8 cellular contexts compared by ENCODE assay signal in the genomic region with DNA sequence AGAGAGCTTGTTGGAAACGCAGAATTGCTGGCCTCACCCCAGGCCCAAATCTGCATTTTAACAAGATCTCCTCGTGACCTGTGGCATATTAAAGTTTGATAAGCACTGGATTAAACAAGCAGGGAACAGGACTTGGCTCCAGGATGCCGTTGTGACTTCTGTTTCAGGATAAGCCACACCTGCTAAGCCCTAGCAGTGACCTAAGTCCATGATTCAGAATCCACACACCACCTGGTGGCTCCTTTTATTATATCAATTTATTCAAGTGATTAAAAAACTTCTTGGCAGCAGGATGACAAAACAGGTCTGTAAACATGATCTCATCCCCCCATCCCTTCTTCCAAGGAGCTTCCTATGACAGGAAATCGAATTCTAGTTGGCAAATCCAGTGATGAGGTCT. TPM values are rescaled to one million over a fixed set of nuclear protein-coding genes. Genes with fewer than 3 reads are reported as not detected.
DNase-seq lines count a peak whose midpoint lies in the region; ATAC-seq, FAIRE-seq and TF ChIP-seq lines count a peak whose summit lies in the region.

No MANE protein-coding gene starts in this region.

- H3K4me3 Mint-ChIP-seq in astrocyte (ENCODE audit: unreplicated experiment), result no peak overlapping the region
- no peak overlapping the region for H3K4me3 Mint-ChIP-seq in endodermal cell

- H3K4me1 ChIP-seq in astrocyte (ENCODE audit: insufficient read depth, low read length), result no peaks in the 10 kb centered on the region
- no peaks in the 10 kb centered on the region for H3K4me1 ChIP-seq in endodermal cell (ENCODE audit: control insufficient read depth, insufficient read depth, low read length)

- no peak for TF ChIP-seq EP300 in neural cell (conservative IDR thresholded peaks at IDR 0.05; ENCODE audit: poor library complexity, severe bottlenecking)

- H3K4me2 ChIP-seq in astrocyte (ENCODE audit: low read length) (no peak overlapping the region), neural cell (ENCODE audit: low read length) (no peak overlapping the region)

- H3K9ac ChIP-seq in astrocyte (ENCODE audit: low read length), result no peak overlapping the region
- H3K9ac ChIP-seq in neural cell (ENCODE audit: low read length), result no peak overlapping the region
- H3K9ac ChIP-seq in endodermal cell (ENCODE audit: extremely low read depth, low read length, poor library complexity, severe bottlenecking), result no peak overlapping the region

- no peak overlapping the region for H3K4me3 ChIP-seq in GM06990 (replicated peaks; ENCODE audit: low read depth, low read length)
- H3K4me3 ChIP-seq in astrocyte (ENCODE audit: insufficient read depth, low read depth, low read length), result no peak overlapping the region
- H3K4me3 ChIP-seq in neural cell (ENCODE audit: low read length), result no peak overlapping the region
- no peak overlapping the region for H3K4me3 ChIP-seq in endodermal cell (ENCODE audit: low read length)

- no peaks in the 10 kb centered on the region for H3K79me2 ChIP-seq in astrocyte (ENCODE audit: insufficient read depth, low read length)
- H3K79me2 ChIP-seq in neural cell (replicated peaks; ENCODE audit: insufficient read depth, low read length), result no peaks in the 10 kb centered on the region

- no peak for FAIRE-seq in astrocyte (lab: Jason Lieb, UNC)

- no peaks in the 10 kb centered on the region for H3K27me3 Mint-ChIP-seq in astrocyte (ENCODE audit: low read depth, unreplicated experiment)
- peaks cover 29% of the 10 kb centered on the region for H3K27me3 Mint-ChIP-seq in endodermal cell (ENCODE audit: insufficient read depth)

- no peak for TF ChIP-seq RAD21 in neural cell (conservative IDR thresholded peaks at IDR 0.05)

- H3K27ac ChIP-seq in astrocyte (ENCODE audit: low read depth, low read length) (no peak overlapping the region), neural cell (ENCODE audit: low read length) (no peak overlapping the region), endodermal cell (ENCODE audit: low read depth, low read length) (no peak overlapping the region)

- peaks cover 1% of the 10 kb centered on the region for H3K36me3 ChIP-seq in GM06990 (ENCODE audit: control insufficient read depth, insufficient read depth, low read length)
- H3K36me3 ChIP-seq in astrocyte (ENCODE audit: insufficient read depth, low read length), result no peaks in the 10 kb centered on the region
- no peaks in the 10 kb centered on the region for H3K36me3 ChIP-seq in neural cell (ENCODE audit: insufficient read depth, low read length)
- H3K36me3 ChIP-seq in endodermal cell (ENCODE audit: control insufficient read depth, insufficient read depth, low read length), result no peaks in the 10 kb centered on the region

- H3K4me1 Mint-ChIP-seq in astrocyte (ENCODE audit: low read depth, unreplicated experiment), result no peaks in the 10 kb centered on the region
- no peaks in the 10 kb centered on the region for H3K4me1 Mint-ChIP-seq in endodermal cell

- TF ChIP-seq CTCF in GM06990 (IDR thresholded peaks at IDR 0.05; ENCODE audit: insufficient read depth, low read length, poor library complexity, severe bottlenecking), result peak; percentile 6
- TF ChIP-seq CTCF in astrocyte (IDR thresholded peaks at IDR 0.05; ENCODE audit: insufficient read depth, low read depth, low read length), result no peak
- no peak for TF ChIP-seq CTCF in neural cell (IDR thresholded peaks at IDR 0.05; ENCODE audit: poor library complexity, severe bottlenecking)
- no peak for TF ChIP-seq CTCF in endodermal cell (conservative IDR thresholded peaks at IDR 0.05)

- ATAC-seq in GM21717 (IDR thresholded peaks at IDR 0.05; ENCODE audit: unreplicated experiment) (no peak), HG03442 (IDR thresholded peaks at IDR 0.05; ENCODE audit: unreplicated experiment) (no peak)

- H3K9me3 Mint-ChIP-seq in astrocyte (ENCODE audit: unreplicated experiment), result no peaks in the 10 kb centered on the region
- no peaks in the 10 kb centered on the region for H3K9me3 Mint-ChIP-seq in endodermal cell

- H3K27me3 ChIP-seq in GM06990 (replicated peaks; ENCODE audit: control insufficient read depth, insufficient read depth, low read length) (no peaks in the 10 kb centered on the region), astrocyte (ENCODE audit: insufficient read depth, low read length) (peaks cover 2% of the 10 kb centered on the region), neural cell (ENCODE audit: insufficient read depth, low read depth, low read length) (no peaks in the 10 kb centered on the region), endodermal cell (ENCODE audit: control insufficient read depth, insufficient read depth, low read length, poor library complexity, severe bottlenecking) (peaks cover 5% of the 10 kb centered on the region)

- whole genome bisulfite sequencing in endodermal cell (ENCODE audit: insufficient coverage in 1 of 2, insufficient read length in 1 of 2), 2 experiments, result 89 to 91% methylated on average over 3 to 4 of the region's 4 CpGs

- H2AFZ ChIP-seq in astrocyte (ENCODE audit: low read depth, low read length) (no peak overlapping the region), neural cell (ENCODE audit: low read depth, low read length) (no peak overlapping the region)

- DNase-seq in GM06990 (ENCODE audit: extremely low read depth, insufficient read length), result no peak
- DNase-seq in NCI-H2081 (lab: John Stamatoyannopoulos, UW), result peak; percentile 42 to 64
- DNase-seq in astrocyte (ENCODE audit: low read depth), result peak; percentile 8
- no peak for DNase-seq in activated CD4-positive, CD25-positive, alpha-beta regulatory T cell treated with anti-CD3 and anti-CD28 coated beads, Interleukin-2, amount 50 U/mL, for 72 hours
- no peak for DNase-seq in endodermal cell

- no peaks in the 10 kb centered on the region for H3K9me2 ChIP-seq in neural cell (ENCODE audit: insufficient read depth, low read length)

- no peaks in the 10 kb centered on the region for H3K9me3 ChIP-seq in astrocyte (ENCODE audit: insufficient read depth, low read depth, low read length)
- no peaks in the 10 kb centered on the region for H3K9me3 ChIP-seq in neural cell (ENCODE audit: low read length)
- no peaks in the 10 kb centered on the region for H3K9me3 ChIP-seq in endodermal cell (ENCODE audit: control insufficient read depth, low read length)

- peaks cover 4% of the 10 kb centered on the region for H4K20me1 ChIP-seq in astrocyte (ENCODE audit: insufficient read depth, low read length)
- H4K20me1 ChIP-seq in neural cell (ENCODE audit: insufficient read depth), result no peaks in the 10 kb centered on the region

- H3K27ac Mint-ChIP-seq in astrocyte (ENCODE audit: unreplicated experiment) (peak overlapping the region; percentile 4), endodermal cell (no peak overlapping the region)

- peaks cover 16% of the 10 kb centered on the region for H3K36me3 Mint-ChIP-seq in astrocyte (ENCODE audit: low read depth, unreplicated experiment)
- H3K36me3 Mint-ChIP-seq in endodermal cell (ENCODE audit: low read depth), result peaks cover 2% of the 10 kb centered on the region

- no peaks in the 10 kb centered on the region for H3F3A ChIP-seq in neural cell (ENCODE audit: insufficient read depth, low read length, poor library complexity, severe bottlenecking)

TF ChIP-seq in neural cell, 6 proteins besides CTCF, POLR2A, EP300 and RAD21:
- TF ChIP-seq SMC3 (conservative IDR thresholded peaks at IDR 0.05; ENCODE audit: poor library complexity), result peak; percentile 15
- no peak for TF ChIP-seq TAF1 (IDR thresholded peaks at IDR 0.05; ENCODE audit: low read depth)

RNA-seq across cellular contexts. Expression of a gene that starts 9.1 kb away (rescaled TPM):
- total RNA-seq in astrocyte (16.1 and 17.4 TPM in 2 replicates), endodermal cell (10 to 100 TPM; 12.7 to 14.0 TPM)
- polyA plus RNA-seq in neural cell, result 33.1 and 36.6 TPM in 2 replicates
- 14.4 and 23.6 TPM in 2 replicates for polyA minus RNA-seq in neural cell
- 6.8 TPM for polyA plus RNA-seq in endodermal cell (2013, experiment 1 of 2)
- polyA plus RNA-seq in endodermal cell (2013, experiment 2 of 2), result 6.3 TPM

RNA-seq across cellular contexts. Expression of a gene that starts 41.1 kb away (rescaled TPM):
- total RNA-seq in astrocyte, result not detected in 2 replicates
- not detected in 2 replicates for polyA plus RNA-seq in neural cell
- polyA minus RNA-seq in neural cell, result not detected in 2 replicates
- under 1 TPM in 1 of 2 donors, not detected in 1; 0.51 TPM for total RNA-seq in endodermal cell
- 1.0 TPM for polyA plus RNA-seq in endodermal cell (2013, experiment 1 of 2)
- polyA plus RNA-seq in endodermal cell (2013, experiment 2 of 2), result 1.1 TPM

RNA-seq across cellular contexts. Expression of a gene that starts 47.0 kb away (rescaled TPM):
- 23.1 and 23.2 TPM in 2 replicates for total RNA-seq in astrocyte
- 13.9 and 18.1 TPM in 2 replicates for polyA plus RNA-seq in neural cell
- polyA minus RNA-seq in neural cell, result 11.7 and 13.4 TPM in 2 replicates
- total RNA-seq in endodermal cell, result 10 to 100 TPM; 25.1 to 32.3 TPM
- 12.9 TPM for polyA plus RNA-seq in endodermal cell (2013, experiment 1 of 2)
- polyA plus RNA-seq in endodermal cell (2013, experiment 2 of 2), result 13.7 TPM

Comparison
In these comparisons a context has a peak if more than half of its experiments do, and no peak if none do; other contexts are left out.
1. DNase-seq: peak in NCI-H2081 (2 of 2) and astrocyte (single experiment); none in GM06990 (single experiment), activated CD4-positive, CD25-positive, alpha-beta regulatory T cell treated with anti-CD3 and anti-CD28 coated beads, Interleukin-2, amount 50 U/mL, for 72 hours (single experiment) and endodermal cell (single experiment).